ENCODE assay signal across 19 cellular contexts in the genomic region with DNA sequence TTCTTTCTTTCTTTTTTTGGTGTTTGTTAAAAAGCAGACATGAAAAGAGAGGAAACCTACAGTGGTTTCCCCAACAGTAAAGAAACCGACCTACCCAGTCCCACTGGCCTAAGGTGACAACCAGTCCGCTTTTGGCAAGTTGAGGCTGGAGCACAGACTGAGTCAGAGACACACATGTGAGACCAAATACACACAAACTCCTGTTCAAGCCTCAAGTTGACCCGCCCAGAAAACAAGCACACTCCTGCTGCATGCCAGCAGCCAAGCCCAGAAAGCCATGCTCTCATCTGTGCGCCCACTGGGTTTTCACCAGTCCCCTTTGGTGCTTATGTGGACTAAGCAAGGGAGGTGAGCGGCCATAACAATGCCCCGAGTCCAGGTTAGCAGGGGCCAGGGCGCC.
"Had no signal": no experiment of that assay in that cellular context is flagged by ENCODE, and none has a peak within 500 bp of the region (broad histone marks: within the 10 kb centered on the region; RNA-seq: fewer than 3 reads in every experiment).

No MANE protein-coding gene starts in this region.

- H3K4me1 Mint-ChIP-seq: activated T-helper 17 cell treated with anti-CD3 and anti-CD28 coated beads, Interleukin-2, amount 50 U/mL, for 72 hours; naive B cell had no signal

- DNase-seq: activated CD4-positive, alpha-beta T cell treated with anti-CD3 and anti-CD28 coated beads, Interleukin-2, amount 10 ng/mL, durations not matched to agents 7 days and 5 days; activated naive CD4-positive, alpha-beta T cell treated with Interleukin-2 at 50 U/mL for 16 hours; activated T-cell treated with anti-CD3 and anti-CD28 coated beads for 4 hours; anterior cingulate cortex; dermis blood vessel endothelial cell; erythroblast; glutamatergic neuron; hypothalamus; kidney glomerular epithelial cell; lower lobe of right lung; naive B cell; pancreas; sigmoid colon; stimulated activated CD4-positive, alpha-beta T cell treated with anti-CD3 and anti-CD28 coated beads, Interleukin-12 subunit alpha, Interleukin-12 subunit beta, amount 100 ng/mL, for 4 hours; stimulated activated CD4-positive, alpha-beta T cell treated with anti-CD3 and anti-CD28 coated beads, Interleukin-2, amount 100 ng/mL, for 24 hours had no signal

- H2AFZ ChIP-seq: neural progenitor cell had no signal

- H3K4me3 Mint-ChIP-seq: activated CD4-positive, alpha-beta T cell treated with anti-CD3 and anti-CD28 coated beads, Interleukin-2, amount 10 ng/mL, durations not matched to agents 7 days and 5 days; activated T-helper 17 cell treated with anti-CD3 and anti-CD28 coated beads, Interleukin-2, amount 50 U/mL, for 72 hours; mesothelial cell of epicardium; naive B cell; neural progenitor cell; stimulated activated effector memory CD8-positive, alpha-beta T cell treated with anti-CD3 and anti-CD28 coated beads, Interleukin-12 subunit alpha, Interleukin-12 subunit beta, amount 100 ng/mL, for 72 hours had no signal

- H3K9me3 ChIP-seq: lower lobe of right lung, pancreas, sigmoid colon had no signal

- H3K27ac Mint-ChIP-seq: activated CD4-positive, alpha-beta T cell treated with anti-CD3 and anti-CD28 coated beads, Interleukin-2, amount 10 ng/mL, durations not matched to agents 7 days and 5 days; activated T-helper 17 cell treated with anti-CD3 and anti-CD28 coated beads, Interleukin-2, amount 50 U/mL, for 72 hours; mesothelial cell of epicardium; neural progenitor cell; stimulated activated effector memory CD8-positive, alpha-beta T cell treated with anti-CD3 and anti-CD28 coated beads, Interleukin-12 subunit alpha, Interleukin-12 subunit beta, amount 100 ng/mL, for 72 hours had no signal

- ATAC-seq: activated T-helper 17 cell treated with anti-CD3 and anti-CD28 coated beads, Interleukin-2, amount 50 U/mL, for 72 hours; stimulated activated effector memory CD8-positive, alpha-beta T cell treated with anti-CD3 and anti-CD28 coated beads, Interleukin-12 subunit alpha, Interleukin-12 subunit beta, amount 100 ng/mL, for 72 hours had no signal

- H3K4me1 ChIP-seq: lower lobe of right lung, neural progenitor cell, pancreas had no signal

- H3K27me3 ChIP-seq: neural progenitor cell, pancreas, sigmoid colon had no signal

- H3K36me3 ChIP-seq: neural progenitor cell, pancreas had no signal

- H3K4me3 ChIP-seq: lower lobe of right lung, neural progenitor cell, pancreas, sigmoid colon had no signal

- H3K36me3 Mint-ChIP-seq: naive B cell had no signal

- H3K27me3 Mint-ChIP-seq: activated CD4-positive, alpha-beta T cell treated with anti-CD3 and anti-CD28 coated beads, Interleukin-2, amount 10 ng/mL, durations not matched to agents 7 days and 5 days; activated T-helper 17 cell treated with anti-CD3 and anti-CD28 coated beads, Interleukin-2, amount 50 U/mL, for 72 hours; naive B cell had no signal

- H3K27ac ChIP-seq: lower lobe of right lung, neural progenitor cell, pancreas, sigmoid colon had no signal

- H3K4me2 ChIP-seq: neural progenitor cell had no signal

- H3K9me3 Mint-ChIP-seq: activated CD4-positive, alpha-beta T cell treated with anti-CD3 and anti-CD28 coated beads, Interleukin-2, amount 10 ng/mL, durations not matched to agents 7 days and 5 days; activated T-helper 17 cell treated with anti-CD3 and anti-CD28 coated beads, Interleukin-2, amount 50 U/mL, for 72 hours; mesothelial cell of epicardium; naive B cell; neural progenitor cell; stimulated activated effector memory CD8-positive, alpha-beta T cell treated with anti-CD3 and anti-CD28 coated beads, Interleukin-12 subunit alpha, Interleukin-12 subunit beta, amount 100 ng/mL, for 72 hours had no signal

- H3K9ac ChIP-seq: neural progenitor cell had no signal
